7 cellular contexts compared by ENCODE assay signal in genomic region chr7:105015631-105015965, GRCh38. TPM values are rescaled to one million over a fixed set of nuclear protein-coding genes. Genes with fewer than 3 reads are reported as not detected.
DNase-seq lines count a peak whose midpoint lies in the region; ATAC-seq and TF ChIP-seq lines count a peak whose summit lies in the region.

No MANE protein-coding gene starts in this region.

- H3K27ac Mint-ChIP-seq in activated B cell treated with CpG ODN at 0.5 μM for 24 hours: peak overlapping the region; percentile 100

- H3K9me3 Mint-ChIP-seq in activated B cell treated with CpG ODN at 0.5 μM for 24 hours: no peaks in the 10 kb centered on the region

- H3K4me1 Mint-ChIP-seq in activated B cell treated with CpG ODN at 0.5 μM for 24 hours: peaks cover 48% of the 10 kb centered on the region

- CTCF ChIA-PET in activated B cell treated with CpG ODN at 0.5 μM for 24 hours (lab: Charles Lee): interaction anchor here (0.6 to 5.6 kb wide), 5 partner anchors 32 to 132 kb away, joined by 3 to 55 read pairs (median 4); no protein-coding TSS in a partner anchor

- H3K4me1 ChIP-seq in neuron (ENCODE audit: insufficient read depth, low read length): peaks cover 32% of the 10 kb centered on the region

- H3K4me3 ChIP-seq in fibroblast of mammary gland (ENCODE audit: control insufficient read depth, low read depth, low read length) (peak overlapping the region; percentile 94), neuron (ENCODE audit: low read length) (peak overlapping the region; percentile 82)

- no peak overlapping the region for H2AFZ ChIP-seq in neuron (ENCODE audit: low read depth, low read length)

- no peaks in the 10 kb centered on the region for H3K9me3 ChIP-seq in neuron (ENCODE audit: low read length)

- H3K36me3 ChIP-seq in neuron (ENCODE audit: insufficient read depth, low read length): no peaks in the 10 kb centered on the region

- DNase-seq in EH (ENCODE audit: low read depth) (peak; percentile 48), LHCN-M2 (ENCODE audit: low read depth) (peak; percentile 56), activated B cell treated with CpG ODN at 0.5 μM for 24 hours (no peak), fibroblast of mammary gland (ENCODE audit: low read depth) (no peak), mesenteric fat pad (ENCODE audit: low spot score) (no peak)

- POLR2A ChIA-PET in activated B cell treated with CpG ODN at 0.5 μM for 24 hours (lab: Charles Lee): interaction anchor here (1.2 to 14.0 kb wide), 7 partner anchors 11 to 84 kb away, joined by 4 to 545 read pairs (median 98); no protein-coding TSS in a partner anchor

- H3K27me3 Mint-ChIP-seq in activated B cell treated with CpG ODN at 0.5 μM for 24 hours: no peaks in the 10 kb centered on the region

- H3K36me3 Mint-ChIP-seq in activated B cell treated with CpG ODN at 0.5 μM for 24 hours (ENCODE audit: low read depth): peaks cover 57% of the 10 kb centered on the region

- ATAC-seq in activated B cell treated with CpG ODN at 0.5 μM for 24 hours (ENCODE audit: low read depth) (no peak), HG02938 (IDR thresholded peaks at IDR 0.05; ENCODE audit: unreplicated experiment) (no peak)

- intact Hi-C loops in activated B cell treated with CpG ODN at 0.5 μM for 24 hours (cut with micrococcal nuclease): loop anchor here (2.0 to 10.0 kb wide), 2 partner anchors 25 to 1941 kb away; partner anchors contain the start of genes ARMC10 and FBXL13

- no peaks in the 10 kb centered on the region for H3K27me3 ChIP-seq in neuron (ENCODE audit: insufficient read depth, low read length)

- H3K4me3 Mint-ChIP-seq in activated B cell treated with CpG ODN at 0.5 μM for 24 hours: peak overlapping the region; percentile 96

- TF ChIP-seq CTCF in activated B cell treated with CpG ODN at 0.5 μM for 24 hours (IDR thresholded peaks at IDR 0.05) (no peak), fibroblast of mammary gland (conservative IDR thresholded peaks at IDR 0.05; ENCODE audit: control insufficient read depth, insufficient read depth, low read depth, low read length) (no peak)

RNA-seq across cellular contexts. Expression of gene KMT2E, which starts 1.6 kb away (rescaled TPM):
- total RNA-seq in LHCN-M2 (2014; rRNA removed): 51.9 and 52.1 TPM in 2 replicates
- polyA plus RNA-seq in LHCN-M2 (2012): 23.3 TPM
- total RNA-seq in activated B cell treated with CpG ODN at 0.5 μM for 24 hours: 164 and 183 TPM in 2 replicates
- 72.4 TPM for total RNA-seq in mesenteric fat pad

Comparison
In these comparisons a context has a peak if more than half of its experiments do, and no peak if none do; other contexts are left out.
1. DNase-seq: peak in EH (single experiment) and LHCN-M2 (single experiment); none in activated B cell treated with CpG ODN at 0.5 μM for 24 hours (single experiment), fibroblast of mammary gland (single experiment) and mesenteric fat pad (single experiment).